ENCODE assay signal across 1 cellular context in genomic region chr6:21185849-21186478, GRCh38.
A peak's percentile ranks its signal among the peaks of the same experiment; 100 is the strongest.
TF ChIP-seq lines count a peak whose summit lies in the region.

No MANE protein-coding gene starts in this region.

TF ChIP-seq in GM23338, 12 proteins besides CTCF, POLR2A, EP300 and RAD21 (continued from another document):
- TF ChIP-seq ZNF462 (CRISPR knock-in tag; IDR thresholded peaks at IDR 0.05): peak; percentile 89
- TF ChIP-seq CREB1 (CRISPR knock-in tag; IDR thresholded peaks at IDR 0.05; ENCODE audit: low read depth): peak; percentile 43; the same call in 1 of the 2 replicates
- peak; percentile 96 for TF ChIP-seq NANOG (IDR thresholded peaks at IDR 0.05; ENCODE audit: borderline replicate concordance)
- TF ChIP-seq JUNB (IDR thresholded peaks at IDR 0.05; ENCODE audit: unreplicated experiment): no peak
- no peak for TF ChIP-seq ZNF331 (CRISPR knock-in tag; IDR thresholded peaks at IDR 0.05; ENCODE audit: low read depth)
- no peak for TF ChIP-seq EZH2 (IDR thresholded peaks at IDR 0.05; ENCODE audit: low read depth, unreplicated experiment)
